22 cellular contexts compared by ENCODE assay signal in the genomic region with DNA sequence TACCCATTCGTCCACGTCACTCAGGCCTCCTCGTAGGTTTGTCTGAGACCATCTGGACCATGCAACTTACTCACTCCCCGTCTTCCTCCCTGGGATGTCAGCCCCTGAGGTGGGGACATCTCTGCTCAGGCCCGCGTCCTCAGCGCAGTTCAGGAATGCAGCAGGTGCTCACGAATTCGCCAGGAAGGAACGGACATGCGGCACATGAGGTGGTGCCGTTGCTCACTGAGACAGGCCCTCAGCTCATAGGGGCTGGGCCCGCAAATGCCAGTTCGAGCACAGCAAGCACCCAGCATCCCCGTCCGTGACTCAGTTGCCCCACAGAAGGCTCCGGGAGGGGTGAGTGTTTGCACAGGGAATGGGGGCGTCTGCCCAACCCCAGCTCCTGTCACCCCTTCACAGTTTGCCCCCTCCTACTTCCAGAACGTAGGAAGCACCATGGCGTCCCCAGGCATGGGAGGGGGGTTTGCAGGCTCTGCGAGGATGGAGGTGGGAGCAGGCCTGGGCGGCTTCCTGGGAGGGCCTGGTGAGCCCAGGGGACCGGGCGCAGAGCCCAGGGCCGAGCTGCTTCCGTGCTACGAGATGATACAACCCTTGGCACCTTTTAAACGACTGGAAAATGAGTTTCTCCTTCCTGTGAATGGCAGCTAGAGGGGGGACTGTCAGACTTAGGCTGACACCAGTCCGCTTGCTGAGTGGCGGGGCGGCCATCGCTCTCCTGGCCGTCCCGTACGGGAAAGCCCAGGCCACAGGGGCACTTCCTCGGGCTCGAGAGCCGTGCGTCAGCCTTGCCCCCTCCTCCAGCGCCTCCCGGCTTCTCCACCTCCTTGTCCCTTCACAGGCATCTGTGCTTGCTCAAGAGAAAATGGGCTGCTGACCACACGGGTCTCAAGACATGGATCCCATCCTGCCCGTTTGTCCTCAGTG. TPM values are rescaled to one million over a fixed set of nuclear protein-coding genes. Genes with fewer than 3 reads are reported as not detected.
A peak's percentile ranks its signal among the peaks of the same experiment; 100 is the strongest.
DNase-seq lines count a peak whose midpoint lies in the region; ATAC-seq, FAIRE-seq and TF ChIP-seq lines count a peak whose summit lies in the region.
"Had no signal": no experiment of that assay in that cellular context is flagged by ENCODE, and none has a peak within 500 bp of the region (broad histone marks: within the 10 kb centered on the region; RNA-seq: fewer than 3 reads in every experiment).

No MANE protein-coding gene starts in this region.

- no peaks in the 10 kb centered on the region for H3K4me1 Mint-ChIP-seq in natural killer cell treated with Interleukin-12 subunit alpha and Interleukin-12 subunit beta and Interleukin-15 and Interleukin-18, amount 100 ng/mL, for 72 hours (ENCODE audit: low read depth in 2 of 2)
- H3K4me1 Mint-ChIP-seq: activated CD8-positive, alpha-beta memory T cell treated with anti-CD3 and anti-CD28 coated beads, Interleukin-2, amount 10 ng/mL, durations not matched to agents 7 days and 5 days had no signal

- H3K27me3 Mint-ChIP-seq in natural killer cell treated with Interleukin-12 subunit alpha and Interleukin-12 subunit beta and Interleukin-15 and Interleukin-18, amount 100 ng/mL, for 72 hours, result peaks cover 9 to 13% of the 10 kb centered on the region in 2 donors

- WGBS in H1 (ENCODE audit: extremely low coverage in 1 of 2, insufficient coverage in 1 of 2, insufficient read length in 1 of 2, insufficient replicate concordance in 2 of 2, low coverage in 1 of 2, low lambda C conversion rate in 2 of 2, missing lambda C conversion rate in 1 of 2), 2 experiments, result 89% methylated on average over 39 of the region's 43 CpGs; no CpG with 5 or more reads in 1 of the 2 experiments

- 0 out of 2 replicates have a peak overlapping the region, but pooled peaks have one; percentile 6 for H3K18ac ChIP-seq in H1 (ENCODE audit: extremely low read depth, low read length)

- no peak overlapping the region for H2BK20ac ChIP-seq in H1 (ENCODE audit: low read length)

- no peak overlapping the region for H4K5ac ChIP-seq in H1 (ENCODE audit: insufficient read length, low read depth, low read length)

- intact Hi-C loops in left cardiac atrium (cut with DNase I), result no loop called here
- intact Hi-C loops in left ventricle myocardium inferior (cut with micrococcal nuclease), result no loop called here

- no peak overlapping the region for H2BK5ac ChIP-seq in H1 (ENCODE audit: low read depth, low read length)

- no peak overlapping the region for H3K4me2 ChIP-seq in H1 (ENCODE audit: insufficient read depth in 1 of 2, low read depth in 2 of 2, low read length in 2 of 2)

- TF ChIP-seq POLR2A in H1 (IDR thresholded peaks at IDR 0.05; ENCODE audit: control extremely low read depth in 1 of 2, low read depth in 2 of 2, low read length in 2 of 2), result no peak

- H4K91ac ChIP-seq in H1 (replicated peaks; ENCODE audit: insufficient read length, low read length), result no peak overlapping the region

- no peak for TF ChIP-seq RAD21 in H1 (IDR thresholded peaks at IDR 0.05 in 1 of 2, conservative IDR thresholded peaks at IDR 0.05 in 1 of 2; ENCODE audit: low read depth in 2 of 2, low read length in 2 of 2)

- POLR2A ChIA-PET in H1 (lab: Charles Lee; ENCODE audit: partially characterized antibody), result no interaction called here

- no peak overlapping the region for H3K9ac ChIP-seq in H1 (replicated peaks in 1 of 4; ENCODE audit: extremely low read depth in 1 of 4, low read depth in 3 of 4, low read length in 3 of 4)

- no peak overlapping the region for H3K14ac ChIP-seq in H1 (ENCODE audit: insufficient read length)

- H3K23me2 ChIP-seq in H1 (ENCODE audit: low read depth, low read length), result no peaks in the 10 kb centered on the region

- no peak overlapping the region for H2BK12ac ChIP-seq in H1 (ENCODE audit: low read depth, low read length)

- ATAC-seq in left cardiac atrium, result no peak
- no peak for ATAC-seq in natural killer cell treated with Interleukin-12 subunit alpha and Interleukin-12 subunit beta and Interleukin-15 and Interleukin-18, amount 100 ng/mL, for 72 hours
- ATAC-seq in GM21423 (IDR thresholded peaks at IDR 0.05; ENCODE audit: unreplicated experiment), result no peak

- no peak overlapping the region for H3K23ac ChIP-seq in H1 (ENCODE audit: insufficient read length)

- no peak overlapping the region for H2AFZ ChIP-seq in H1 (ENCODE audit: low read length)

- no peaks in the 10 kb centered on the region for H3K79me2 ChIP-seq in H1 (ENCODE audit: control insufficient read depth in 1 of 2, insufficient read depth in 2 of 2, low read length in 2 of 2)

- FAIRE-seq in H1 (lab: Jason Lieb, UNC), result no peak
- FAIRE-seq: A204.1, G401.6 had no signal

- no peaks in the 10 kb centered on the region for H3K9me3 Mint-ChIP-seq in natural killer cell treated with Interleukin-12 subunit alpha and Interleukin-12 subunit beta and Interleukin-15 and Interleukin-18, amount 100 ng/mL, for 72 hours
- H3K9me3 Mint-ChIP-seq: activated naive CD8-positive, alpha-beta T cell treated with anti-CD3 and anti-CD28 coated beads for 36 hours; dendritic cell treated with granulocyte-macrophage colony-stimulating factor and Interleukin-4, amounts not matched to agents 40 ng/mL and 50 ng/mL, for 4 days; memory B cell had no signal

- no peak overlapping the region for H3K4ac ChIP-seq in H1 (replicated peaks; ENCODE audit: insufficient read length, low read depth, low read length)

- H3K27me3 ChIP-seq in left ventricle myocardium inferior (ENCODE audit: low read depth) (peaks cover 100% of the 10 kb centered on the region), H1 (replicated peaks in 1 of 4; ENCODE audit: control insufficient read depth in 3 of 4, extremely low read depth in 1 of 4, insufficient read depth in 3 of 4, low read length in 3 of 4) (peaks cover 0 to 27% (median 15%) of the 10 kb centered on the region in 4 experiments; a peak in 6 of 7 replicates)

- H2AK5ac ChIP-seq in H1 (ENCODE audit: low read depth, low read length), result no peak overlapping the region

- H3K4me3 Mint-ChIP-seq in natural killer cell treated with Interleukin-12 subunit alpha and Interleukin-12 subunit beta and Interleukin-15 and Interleukin-18, amount 100 ng/mL, for 72 hours, result no peak overlapping the region
- H3K4me3 Mint-ChIP-seq: dendritic cell treated with granulocyte-macrophage colony-stimulating factor and Interleukin-4, amounts not matched to agents 40 ng/mL and 50 ng/mL, for 4 days had no signal

- no peaks in the 10 kb centered on the region for H3K36me3 Mint-ChIP-seq in natural killer cell treated with Interleukin-12 subunit alpha and Interleukin-12 subunit beta and Interleukin-15 and Interleukin-18, amount 100 ng/mL, for 72 hours
- H3K36me3 Mint-ChIP-seq: activated CD8-positive, alpha-beta memory T cell treated with anti-CD3 and anti-CD28 coated beads, Interleukin-2, amount 10 ng/mL, durations not matched to agents 7 days and 5 days; activated naive CD8-positive, alpha-beta T cell treated with anti-CD3 and anti-CD28 coated beads for 36 hours; CD14-positive monocyte had no signal

- H4K8ac ChIP-seq in H1 (ENCODE audit: extremely low read depth, insufficient read depth, low read length), result no peak overlapping the region; the same call in 1 of the 2 replicates

- H4K20me1 ChIP-seq in H1 (replicated peaks in 1 of 2; ENCODE audit: control insufficient read depth in 1 of 2, insufficient read depth in 2 of 2, low read length in 2 of 2), result no peaks in the 10 kb centered on the region

- H3K4me1 ChIP-seq in left ventricle myocardium inferior (peaks cover 5% of the 10 kb centered on the region), H1 (replicated peaks in 1 of 4; ENCODE audit: control insufficient read depth in 3 of 4, insufficient read depth in 4 of 4, low read length in 3 of 4) (peaks cover 0 to 3% (median 0%) of the 10 kb centered on the region in 4 experiments; a peak in 3 of 7 replicates)

- no peak overlapping the region for H3K56ac ChIP-seq in H1 (replicated peaks; ENCODE audit: insufficient read length, low read depth, low read length)

- TF ChIP-seq CTCF in left ventricle myocardium inferior (IDR thresholded peaks at IDR 0.05; ENCODE audit: borderline replicate concordance), result no peak
- TF ChIP-seq CTCF in H1 (IDR thresholded peaks at IDR 0.05; ENCODE audit: control extremely low read depth in 1 of 3, insufficient read depth in 1 of 3, low read depth in 1 of 3, low read length in 3 of 3), result no peak

- CTCF ChIA-PET in H1 (lab: Charles Lee; ENCODE audit: partially characterized antibody), result interaction anchor here (0.8 to 1.2 kb wide), 2 partner anchors 20 to 29 kb away, joined by 3 read pairs; no protein-coding TSS in a partner anchor

- H3K4me3 ChIP-seq in left ventricle myocardium inferior, result no peak overlapping the region
- no peak overlapping the region for H3K4me3 ChIP-seq in H1 (ENCODE audit: extremely low read depth in 1 of 4, insufficient read depth in 2 of 4, low read depth in 3 of 4, low read length in 4 of 4)

- peak; percentile 9 for DNase-seq in left cardiac atrium
- DNase-seq in left ventricle myocardium inferior, result no peak
- no peak for DNase-seq in H1 (ENCODE audit: low read depth in 1 of 2, low spot score in 2 of 2)
- DNase-seq in natural killer cell treated with Interleukin-12 subunit alpha and Interleukin-12 subunit beta and Interleukin-15 and Interleukin-18, amount 100 ng/mL, for 72 hours (ENCODE audit: low spot score), result peak; percentile 51
- no peak for DNase-seq in glomerular visceral epithelial cell (ENCODE audit: extremely low spot score)
- DNase-seq in cerebellum (ENCODE audit: low spot score), result no peak
- no peak for DNase-seq in NCI-H1694 treated with DMSO at 0.1 percent for 48 hours (lab: John Stamatoyannopoulos, UW)
- DNase-seq: activated CD8-positive, alpha-beta memory T cell treated with anti-CD3 and anti-CD28 coated beads, Interleukin-2, amount 10 ng/mL, durations not matched to agents 7 days and 5 days; DMS 273 treated with DMSO at 0.1 percent for 48 hours; islet precursor cell; MM.1S; NCI-H1436 treated with DMSO at 0.1 percent for 48 hours; NCI-H2171; SIG-M5; stimulated activated CD4-positive, alpha-beta T cell treated with anti-CD3 and anti-CD28 coated beads, Interleukin-12 subunit alpha, Interleukin-12 subunit beta, amount 100 ng/mL, for 4 hours had no signal

- H3K9me3 ChIP-seq in left ventricle myocardium inferior (replicated peaks) (no peaks in the 10 kb centered on the region), H1 (ENCODE audit: insufficient read depth in 2 of 2, low read depth in 1 of 2, low read length in 1 of 2) (no peaks in the 10 kb centered on the region)

- peak overlapping the region in 1 of 2 donors; percentile 61 for H3K27ac Mint-ChIP-seq in natural killer cell treated with Interleukin-12 subunit alpha and Interleukin-12 subunit beta and Interleukin-15 and Interleukin-18, amount 100 ng/mL, for 72 hours
- H3K27ac Mint-ChIP-seq: dendritic cell treated with granulocyte-macrophage colony-stimulating factor and Interleukin-4, amounts not matched to agents 40 ng/mL and 50 ng/mL, for 4 days; memory B cell had no signal

- H2BK120ac ChIP-seq in H1 (replicated peaks; ENCODE audit: low read depth, low read length), result no peak overlapping the region

- H3K27ac ChIP-seq in left ventricle myocardium inferior (replicated peaks), result no peak overlapping the region
- H3K27ac ChIP-seq in H1 (ENCODE audit: low read depth, low read length), result no peak overlapping the region; the same call in 1 of the 2 replicates

- TF ChIP-seq EP300 in H1 (IDR thresholded peaks at IDR 0.05; ENCODE audit: borderline replicate concordance in 1 of 2, low read depth in 2 of 2, low read length in 2 of 2), result no peak

- no peaks in the 10 kb centered on the region for H3K79me1 ChIP-seq in H1 (ENCODE audit: low read depth, low read length)

- no peaks in the 10 kb centered on the region for H3K36me3 ChIP-seq in left ventricle myocardium inferior
- H3K36me3 ChIP-seq in H1 (ENCODE audit: control insufficient read depth in 2 of 4, insufficient read depth in 4 of 4, low read length in 3 of 4), result no peaks in the 10 kb centered on the region

- no peak overlapping the region for H2BK15ac ChIP-seq in H1 (ENCODE audit: low read length)

RNA-seq across cellular contexts. Expression of a gene that starts 6.9 kb away (rescaled TPM):
- total RNA-seq in left cardiac atrium (1 to 10 TPM; 2.6 to 2.7 TPM), left ventricle myocardium inferior (not detected), cerebellum (23.1 TPM)
- 2.0 and 3.3 TPM in 2 replicates for total RNA-seq in H1 (2021; fragmentation: NEBNext Ultra II Directional; extraction: Animal tissue kit (Norgen Biotek cat#: 25700))
- 3.6 and 5.3 TPM in 2 replicates for polyA plus RNA-seq in H1 (2011; rRNA removed)
- polyA plus RNA-seq in H1 (2011; cell fraction: cytosol; rRNA removed), result 6.1 TPM
- polyA plus RNA-seq in H1 (2011; cell fraction: nucleus; rRNA removed), result 9.4 TPM
- 2.3 to 3.6 TPM (median 3.1 TPM) in 4 replicates for polyA plus RNA-seq in H1 (2012, experiment 1 of 2)
- polyA plus RNA-seq in H1 (2012, experiment 2 of 2), result 2.3 TPM
- polyA plus RNA-seq in H1 (2013, experiment 1 of 2), result 0.73 TPM
- 0.92 TPM for polyA plus RNA-seq in H1 (2013, experiment 2 of 2)
- polyA minus RNA-seq in H1 (2011; rRNA and poly(A)+ RNA removed), result 2.3 and 4.0 TPM in 2 replicates
- polyA minus RNA-seq in H1 (2011; cell fraction: cytosol; rRNA and poly(A)+ RNA removed), result 4.0 TPM
- 4.2 TPM for polyA minus RNA-seq in H1 (2011; cell fraction: nucleus; rRNA and poly(A)+ RNA removed)
- not detected for total RNA-seq in natural killer cell treated with Interleukin-12 subunit alpha and Interleukin-12 subunit beta and Interleukin-15 and Interleukin-18, amount 100 ng/mL, for 72 hours
- total RNA-seq: activated CD8-positive, alpha-beta memory T cell treated with anti-CD3 and anti-CD28 coated beads, Interleukin-2, amount 10 ng/mL, durations not matched to agents 7 days and 5 days; activated naive CD8-positive, alpha-beta T cell treated with anti-CD3 and anti-CD28 coated beads for 36 hours had no signal
- polyA plus RNA-seq: CD14-positive monocyte had no signal

Comparison
In these comparisons a context has a peak if more than half of its experiments do, and no peak if none do; other contexts are left out.
1. DNase-seq: peak in left cardiac atrium (single experiment) and natural killer cell treated with Interleukin-12 subunit alpha and Interleukin-12 subunit beta and Interleukin-15 and Interleukin-18, amount 100 ng/mL, for 72 hours (single experiment); none in left ventricle myocardium inferior (single experiment), H1 (0 of 2), glomerular visceral epithelial cell (single experiment), cerebellum (single experiment) and NCI-H1694 treated with DMSO at 0.1 percent for 48 hours (single experiment).